Comparison of ENCODE assay signal across 16 cellular contexts in genomic region chr12:109881752-109882151, GRCh38. TPM values are rescaled to one million over a fixed set of nuclear protein-coding genes. Genes with fewer than 3 reads are reported as not detected.
A peak's percentile ranks its signal among the peaks of the same experiment; 100 is the strongest.
DNase-seq lines count a peak whose midpoint lies in the region; ATAC-seq and TF ChIP-seq lines count a peak whose summit lies in the region.
"Had no signal": no experiment of that assay in that cellular context is flagged by ENCODE, and none has a peak within 500 bp of the region (broad histone marks: within the 10 kb centered on the region; RNA-seq: fewer than 3 reads in every experiment).

No MANE protein-coding gene starts in this region.

- dilution Hi-C loops in mammary epithelial cell (cut with HindIII; ENCODE audit: low sequenced_read_pairs) = no loop called here

- H3K27me3 Mint-ChIP-seq in CD8-positive, alpha-beta T cell (ENCODE audit: low read depth) = no peaks in the 10 kb centered on the region
- peaks cover 25% of the 10 kb centered on the region for H3K27me3 Mint-ChIP-seq in mesothelial cell of epicardium (ENCODE audit: low read depth)
- H3K27me3 Mint-ChIP-seq: stimulated activated naive CD8-positive, alpha-beta T cell treated with anti-CD3 and anti-CD28 coated beads, Interleukin-15, amount 100 ng/mL, for 72 hours had no signal

- no peak for TF ChIP-seq CTCF in CD8-positive, alpha-beta T cell (IDR thresholded peaks at IDR 0.05)
- TF ChIP-seq CTCF in HCT116 (IDR thresholded peaks at IDR 0.05 in 2 of 3, conservative IDR thresholded peaks at IDR 0.05 in 1 of 3; ENCODE audit: borderline replicate concordance in 1 of 3, insufficient read depth in 1 of 3, low read depth in 2 of 3, low read length in 2 of 3) (no peak), mammary epithelial cell (conservative IDR thresholded peaks at IDR 0.05 in 1 of 2, IDR thresholded peaks at IDR 0.05 in 1 of 2; ENCODE audit: extremely low read depth in 1 of 2, insufficient read depth in 1 of 2, low read depth in 1 of 2, low read length in 2 of 2) (no peak), mesothelial cell of epicardium (IDR thresholded peaks at IDR 0.05; ENCODE audit: unreplicated experiment) (no peak), colonic mucosa (IDR thresholded peaks at IDR 0.05) (no peak)

- no peaks in the 10 kb centered on the region for H3K9me2 ChIP-seq in HCT116 (ENCODE audit: insufficient read depth)

- H3K4me1 ChIP-seq in CD8-positive, alpha-beta T cell (ENCODE audit: insufficient read depth, low read length) = peaks cover 26% of the 10 kb centered on the region
- H3K4me1 ChIP-seq in HCT116 (ENCODE audit: control insufficient read depth in 1 of 2, insufficient read depth in 2 of 2, low read length in 2 of 2) (peaks cover 9 to 33% of the 10 kb centered on the region in 2 experiments), mammary epithelial cell (ENCODE audit: insufficient read depth, low read length) (peaks cover 22% of the 10 kb centered on the region), colonic mucosa (no peaks in the 10 kb centered on the region)

- no peak for ATAC-seq in CD8-positive, alpha-beta T cell
- ATAC-seq in HCT116 (no peak), GM19324 (IDR thresholded peaks at IDR 0.05; ENCODE audit: low FRiP score, unreplicated experiment) (no peak), GM19351 (IDR thresholded peaks at IDR 0.05; ENCODE audit: unreplicated experiment) (no peak)
- ATAC-seq: stimulated activated naive CD8-positive, alpha-beta T cell treated with anti-CD3 and anti-CD28 coated beads, Interleukin-15, amount 100 ng/mL, for 72 hours had no signal

- no peak overlapping the region for H2AFZ ChIP-seq in HCT116 (ENCODE audit: low read depth, low read length, poor library complexity, severe bottlenecking)
- H2AFZ ChIP-seq in mammary epithelial cell (ENCODE audit: low read depth, low read length) = no peak overlapping the region

- POLR2A ChIA-PET in CD8-positive, alpha-beta T cell (lab: Charles Lee) = no interaction called here
- POLR2A ChIA-PET in HCT116 (lab: Charles Lee) = no interaction called here

- no peak overlapping the region for H3K27ac ChIP-seq in CD8-positive, alpha-beta T cell (ENCODE audit: low read depth, low read length)
- H3K27ac ChIP-seq in HCT116 (ENCODE audit: low read depth, low read length) = no peak overlapping the region
- no peak overlapping the region for H3K27ac ChIP-seq in mammary epithelial cell (ENCODE audit: insufficient read depth, low read depth, low read length)
- no peak overlapping the region for H3K27ac ChIP-seq in colonic mucosa
- H3K27ac ChIP-seq: adrenal gland; BLaER1 treated with 17β-estradiol and CSF1 and Interleukin-3, amounts not matched to agents 10 nM and 100 nM had no signal

- no peaks in the 10 kb centered on the region for H3K9me3 Mint-ChIP-seq in CD8-positive, alpha-beta T cell
- H3K9me3 Mint-ChIP-seq in mesothelial cell of epicardium = no peaks in the 10 kb centered on the region
- H3K9me3 Mint-ChIP-seq: stimulated activated naive CD8-positive, alpha-beta T cell treated with anti-CD3 and anti-CD28 coated beads, Interleukin-15, amount 100 ng/mL, for 72 hours had no signal

- in situ Hi-C loops in mammary epithelial cell (cut with MboI; ENCODE audit: low sequenced_read_pairs in 2 of 2) = no loop called here

- no peaks in the 10 kb centered on the region for H3K27me3 ChIP-seq in CD8-positive, alpha-beta T cell (ENCODE audit: insufficient read depth, low read length)
- no peaks in the 10 kb centered on the region for H3K27me3 ChIP-seq in HCT116 (ENCODE audit: insufficient read depth, low read length)
- H3K27me3 ChIP-seq in mammary epithelial cell (ENCODE audit: insufficient read depth, low read length) = no peaks in the 10 kb centered on the region
- H3K27me3 ChIP-seq in colonic mucosa = no peaks in the 10 kb centered on the region
- H3K27me3 ChIP-seq: adrenal gland; BLaER1 treated with 17β-estradiol and CSF1 and Interleukin-3, amounts not matched to agents 10 nM and 100 nM had no signal

- H3K9ac ChIP-seq in HCT116 (ENCODE audit: low read length) (no peak overlapping the region), mammary epithelial cell (ENCODE audit: insufficient read depth, low read length) (no peak overlapping the region), colonic mucosa (ENCODE audit: low read depth in 2 of 2, low read length in 2 of 2) (no peak overlapping the region)

- peaks cover 36% of the 10 kb centered on the region for H3K4me1 Mint-ChIP-seq in CD8-positive, alpha-beta T cell (ENCODE audit: low read depth)
- H3K4me1 Mint-ChIP-seq in mesothelial cell of epicardium = peaks cover 30% of the 10 kb centered on the region

- peaks cover 5% of the 10 kb centered on the region for H3K36me3 Mint-ChIP-seq in CD8-positive, alpha-beta T cell
- H3K36me3 Mint-ChIP-seq in mesothelial cell of epicardium = no peaks in the 10 kb centered on the region

- CTCF ChIA-PET in CD8-positive, alpha-beta T cell (lab: Charles Lee) = interaction anchor here (0.6 to 2.5 kb wide), 7 partner anchors 11 to 80 kb away, joined by 3 to 23 read pairs (median 4); no protein-coding TSS in a partner anchor
- CTCF ChIA-PET in HCT116 (lab: Charles Lee) = interaction anchor here (0.6 kb wide), 1 partner anchor 160 kb away, joined by 3 read pairs; no protein-coding TSS in a partner anchor
- CTCF ChIA-PET in mammary epithelial cell (lab: Charles Lee; ENCODE audit: low non-redundant PET) = no interaction called here

- TF ChIP-seq POLR2A in HCT116 (IDR thresholded peaks at IDR 0.05; ENCODE audit: borderline replicate concordance, extremely low read depth, insufficient read depth, insufficient read length) = no peak

- peak overlapping the region; percentile 70 for H3K4me3 Mint-ChIP-seq in CD8-positive, alpha-beta T cell
- H3K4me3 Mint-ChIP-seq in mesothelial cell of epicardium = peak overlapping the region; percentile 81

- intact Hi-C loops in CD8-positive, alpha-beta T cell (cut with DNase I, micrococcal nuclease) = loop anchor here in 1 of 2 experiments (2.0 to 5.0 kb wide), 2 partner anchors 401 to 405 kb away; partner anchors contain the start of genes ATP2A2, KCTD10 and UBE3B
- intact Hi-C loops in HCT116 (cut with micrococcal nuclease) = loop anchor here (2.0 kb wide), 1 partner anchor 77 kb away; no protein-coding TSS in a partner anchor
- intact Hi-C loops in mammary epithelial cell (cut with micrococcal nuclease) = loop anchor here (2.0 to 5.0 kb wide), 3 partner anchors 19 to 284 kb away; partner anchors contain the start of genes ANKRD13A, GIT2 and TCHP
- intact Hi-C loops in colonic mucosa (cut with DNase I) = loop anchor here (5.0 kb wide), 1 partner anchor 74 kb away; no protein-coding TSS in a partner anchor

- BruUV-seq in HCT116 (replicated peaks; lab: Mats Ljungman, UMichigan) = no TSS peak
- no TSS peak for BruUV-seq in mammary epithelial cell (replicated peaks; lab: Mats Ljungman, UMichigan)

- H3K27ac Mint-ChIP-seq in CD8-positive, alpha-beta T cell = no peak overlapping the region
- no peak overlapping the region for H3K27ac Mint-ChIP-seq in mesothelial cell of epicardium

- RAD21 ChIA-PET in HCT116 (lab: Charles Lee; ENCODE audit: low non-redundant PET in 1 of 2, low total read pairs in 2 of 2, uncharacterized antibody in 2 of 2, unreplicated experiment in 2 of 2) = no interaction called here

- no peak for DNase-seq in CD8-positive, alpha-beta T cell
- no peak for DNase-seq in HCT116 (ENCODE audit: low read depth, low spot score)
- peak; percentile 23 for DNase-seq in mammary epithelial cell
- DNase-seq in mesothelial cell of epicardium (ENCODE audit: low spot score in 2 of 2, unreplicated experiment in 2 of 2) = no peak
- no peak for DNase-seq in colonic mucosa
- DNase-seq in activated CD4-positive, CD25-positive, alpha-beta regulatory T cell (lab: John Stamatoyannopoulos, UW) = no peak
- DNase-seq: adrenal gland; cortex of kidney; EL; NCI-H2029; stimulated activated naive CD8-positive, alpha-beta T cell treated with anti-CD3 and anti-CD28 coated beads, Interleukin-15, amount 100 ng/mL, for 72 hours; T1000 had no signal

- 100% methylated on average over 2 of the region's 2 CpGs for WGBS in mammary epithelial cell (ENCODE audit: low coverage, missing lambda C conversion rate)

- H3K9me3 ChIP-seq in CD8-positive, alpha-beta T cell (ENCODE audit: low read length) = no peaks in the 10 kb centered on the region
- H3K9me3 ChIP-seq in HCT116 (ENCODE audit: control insufficient read depth in 1 of 2, insufficient read depth in 1 of 2, low read depth in 1 of 2, low read length in 2 of 2) (no peaks in the 10 kb centered on the region), mammary epithelial cell (replicated peaks; ENCODE audit: insufficient read depth, low read length) (no peaks in the 10 kb centered on the region), colonic mucosa (no peaks in the 10 kb centered on the region)
- H3K9me3 ChIP-seq: adrenal gland; BLaER1 treated with 17β-estradiol and CSF1 and Interleukin-3, amounts not matched to agents 10 nM and 100 nM had no signal

- H3K79me2 ChIP-seq in HCT116 (ENCODE audit: insufficient read depth, low read length) (peaks cover 27% of the 10 kb centered on the region), mammary epithelial cell (ENCODE audit: insufficient read depth, low read length) (peaks cover 34% of the 10 kb centered on the region)

- H3K36me3 ChIP-seq in CD8-positive, alpha-beta T cell (ENCODE audit: insufficient read depth, low read length) = no peaks in the 10 kb centered on the region
- H3K36me3 ChIP-seq in HCT116 (ENCODE audit: control insufficient read depth in 1 of 2, insufficient read depth in 2 of 2, low read length in 2 of 2) (no peaks in the 10 kb centered on the region), mammary epithelial cell (ENCODE audit: insufficient read depth, low read length) (no peaks in the 10 kb centered on the region), colonic mucosa (no peaks in the 10 kb centered on the region)
- H3K36me3 ChIP-seq: adrenal gland; BLaER1 treated with 17β-estradiol and CSF1 and Interleukin-3, amounts not matched to agents 10 nM and 100 nM had no signal

- H4K20me1 ChIP-seq in HCT116 (ENCODE audit: insufficient read depth) = no peaks in the 10 kb centered on the region
- no peaks in the 10 kb centered on the region for H4K20me1 ChIP-seq in mammary epithelial cell (ENCODE audit: insufficient read depth, low read length)

- TF ChIP-seq RAD21 in HCT116 (IDR thresholded peaks at IDR 0.05; ENCODE audit: low read depth) = no peak

- H3K4me3 ChIP-seq in CD8-positive, alpha-beta T cell (ENCODE audit: low read depth, low read length) = no peak overlapping the region
- no peak overlapping the region for H3K4me3 ChIP-seq in HCT116 (replicated peaks in 1 of 2; ENCODE audit: low read depth in 1 of 2, low read length in 2 of 2)
- H3K4me3 ChIP-seq in mammary epithelial cell (replicated peaks in 1 of 3; ENCODE audit: insufficient read depth in 1 of 3, low read depth in 2 of 3, low read length in 3 of 3) = no peak overlapping the region
- H3K4me3 ChIP-seq in colonic mucosa = no peak overlapping the region
- H3K4me3 ChIP-seq: adrenal gland, lung had no signal

- H3K4me2 ChIP-seq in HCT116 (ENCODE audit: low read length) (peak overlapping the region; percentile 95; the same call in 1 of the 2 replicates), mammary epithelial cell (ENCODE audit: insufficient read depth, low read depth, low read length) (no peak overlapping the region)

RNA-seq across cellular contexts. Expression of gene GLTP, which starts 1.4 kb away (rescaled TPM):
- total RNA-seq in CD8-positive, alpha-beta T cell = 10 to 100 TPM; 36.9 to 40.7 TPM
- 26.6 TPM for total RNA-seq in HCT116 (2021; ENCODE audit: unreplicated experiment)
- 32.5 and 54.4 TPM in 2 replicates for polyA plus RNA-seq in HCT116 (2012)
- total RNA-seq in mammary epithelial cell = 10 to 100 TPM; 60.2 to 63.8 TPM
- polyA plus RNA-seq in mammary epithelial cell = 63.0 TPM
- 65.7 TPM for polyA minus RNA-seq in mammary epithelial cell
- 23.8 to 25.7 TPM (median 24.3 TPM) in 3 replicates for total RNA-seq in mesothelial cell of epicardium
- total RNA-seq in colonic mucosa = 10 to 100 TPM; 72.0 to 76.3 TPM

RNA-seq across cellular contexts. Expression of gene TCHP, which starts 18.3 kb away (rescaled TPM):
- total RNA-seq in CD8-positive, alpha-beta T cell = 10 to 100 TPM; 11.4 to 15.7 TPM
- total RNA-seq in HCT116 (2021; ENCODE audit: unreplicated experiment) (17.3 TPM), mammary epithelial cell (10 to 100 TPM in 1 of 2 donors, 1 to 10 TPM in 1; 4.0 to 19.4 TPM), mesothelial cell of epicardium (16.6 to 18.6 TPM (median 18.0 TPM) in 3 replicates), colonic mucosa (10 to 100 TPM; 11.4 to 27.0 TPM)
- polyA plus RNA-seq in HCT116 (2012) = 10.2 and 12.3 TPM in 2 replicates
- polyA plus RNA-seq in mammary epithelial cell = 8.9 TPM
- polyA minus RNA-seq in mammary epithelial cell = 7.4 TPM

RNA-seq across cellular contexts. Expression of gene TRPV4, which starts 48.6 kb away (rescaled TPM):
- not detected for total RNA-seq in CD8-positive, alpha-beta T cell
- total RNA-seq in HCT116 (2021; ENCODE audit: unreplicated experiment) (0.54 TPM), mammary epithelial cell (1 to 10 TPM; 3.5 to 9.5 TPM), mesothelial cell of epicardium (3.7 to 4.3 TPM (median 4.1 TPM) in 3 replicates), colonic mucosa (under 1 TPM; 0.10 to 0.32 TPM)
- 0.30 and 0.36 TPM in 2 replicates for polyA plus RNA-seq in HCT116 (2012)
- polyA plus RNA-seq in mammary epithelial cell = 12.1 TPM
- polyA minus RNA-seq in mammary epithelial cell = 4.7 TPM
